In the genomic region with DNA sequence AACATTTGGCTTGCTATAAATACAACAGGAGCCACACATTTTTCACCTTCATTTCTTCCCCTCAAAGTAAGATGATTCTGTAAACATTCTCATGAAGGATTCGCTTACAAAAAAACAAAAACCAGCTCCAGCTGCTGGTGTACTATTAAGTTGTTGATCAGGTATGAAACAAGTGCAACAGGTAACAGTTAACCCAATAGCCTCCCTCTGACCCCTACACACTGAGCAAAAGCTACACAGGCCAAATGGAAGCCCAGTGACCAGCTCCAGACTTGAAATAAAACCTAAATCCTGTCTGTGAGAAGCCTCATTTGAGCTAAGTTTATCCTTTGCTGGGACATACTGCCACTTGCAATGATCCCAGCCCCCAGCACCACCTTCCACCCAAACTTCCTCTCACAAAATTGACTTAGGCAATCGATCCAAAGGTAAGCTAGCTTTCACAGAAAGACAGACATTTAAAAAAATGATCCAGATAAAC, we compare ENCODE assay signal across 9 cellular contexts. TPM values are rescaled to one million over a fixed set of nuclear protein-coding genes. Genes with fewer than 3 reads are reported as not detected.
DNase-seq lines count a peak whose midpoint lies in the region; ATAC-seq and TF ChIP-seq lines count a peak whose summit lies in the region.
"Had no signal": no experiment of that assay in that cellular context is flagged by ENCODE, and none has a peak within 500 bp of the region (broad histone marks: within the 10 kb centered on the region; RNA-seq: fewer than 3 reads in every experiment).

No MANE protein-coding gene starts in this region.

- H4K91ac ChIP-seq in trophoblast cell (ENCODE audit: low read depth, low read length): no peak overlapping the region

- H3K27me3 ChIP-seq in GM06990 (replicated peaks; ENCODE audit: control insufficient read depth, insufficient read depth, low read length) (no peaks in the 10 kb centered on the region; the same call in none of the 2 replicates), esophagus squamous epithelium (peaks cover 0 to 29% (median 0%) of the 10 kb centered on the region in 4 donors), trophoblast cell (ENCODE audit: insufficient read depth, low read length) (no peaks in the 10 kb centered on the region)

- no peak overlapping the region for H2BK12ac ChIP-seq in trophoblast cell (ENCODE audit: low read length)

- H3K23ac ChIP-seq in trophoblast cell (ENCODE audit: low read length): no peak overlapping the region

- H3K4me3 ChIP-seq in GM06990 (replicated peaks; ENCODE audit: low read depth, low read length): peak overlapping the region; percentile 60
- H3K4me3 ChIP-seq in esophagus squamous epithelium: peak overlapping the region; percentile 51 to 75 (median 66)
- no peak overlapping the region for H3K4me3 ChIP-seq in trophoblast cell (ENCODE audit: low read depth, low read length)

- H4K12ac ChIP-seq in trophoblast cell (ENCODE audit: low read depth, low read length): no peak overlapping the region

- POLR2A ChIA-PET in WTC11 (lab: Charles Lee): interaction anchor here (0.5 kb wide), 1 partner anchor 394 kb away, joined by 3 read pairs; no protein-coding TSS in a partner anchor

- H3K4ac ChIP-seq in trophoblast cell (ENCODE audit: low read depth, low read length): peak overlapping the region; percentile 33

- H3K9me3 ChIP-seq in esophagus squamous epithelium: no peaks in the 10 kb centered on the region
- no peaks in the 10 kb centered on the region for H3K9me3 ChIP-seq in trophoblast cell (ENCODE audit: insufficient read depth, low read depth, low read length)
- H3K9me3 ChIP-seq: gastrocnemius medialis had no signal

- TF ChIP-seq POLR2A in esophagus squamous epithelium (IDR thresholded peaks at IDR 0.05): no peak

- H3K14ac ChIP-seq in trophoblast cell (ENCODE audit: low read length): no peak overlapping the region

- H3K4me1 ChIP-seq in esophagus squamous epithelium: peaks cover 3 to 66% (median 5%) of the 10 kb centered on the region in 3 donors
- peaks cover 13 to 22% of the 10 kb centered on the region in 2 experiments for H3K4me1 ChIP-seq in trophoblast cell (ENCODE audit: control insufficient read depth in 1 of 2, insufficient read depth in 2 of 2, low read length in 2 of 2)
- H3K4me1 ChIP-seq: gastrocnemius medialis had no signal

- no peak overlapping the region for H3K9ac ChIP-seq in trophoblast cell (ENCODE audit: low read length)

- peaks cover 5% of the 10 kb centered on the region for H3K79me2 ChIP-seq in trophoblast cell (ENCODE audit: control insufficient read depth, insufficient read depth, low read length, poor library complexity)

- intact Hi-C loops in esophagus squamous epithelium (cut with DNase I): no loop called here

- H3K9me3 Mint-ChIP-seq in WTC11: no peaks in the 10 kb centered on the region

- H3K27ac Mint-ChIP-seq in WTC11: no peak overlapping the region; the same call in 1 of the 2 replicates

- no peak for TF ChIP-seq CTCF in GM06990 (IDR thresholded peaks at IDR 0.05; ENCODE audit: insufficient read depth, low read length, poor library complexity, severe bottlenecking)
- TF ChIP-seq CTCF in WTC11 (IDR thresholded peaks at IDR 0.05): no peak
- TF ChIP-seq CTCF in esophagus squamous epithelium (IDR thresholded peaks at IDR 0.05): no peak

- H2AFZ ChIP-seq in trophoblast cell (ENCODE audit: insufficient read depth, low read length, poor library complexity): no peak overlapping the region

- no peak overlapping the region for H2BK5ac ChIP-seq in trophoblast cell (ENCODE audit: low read depth, low read length, poor library complexity)

- no peaks in the 10 kb centered on the region for H3K36me3 Mint-ChIP-seq in WTC11

- peak overlapping the region; percentile 41 for H2BK120ac ChIP-seq in trophoblast cell (ENCODE audit: insufficient read depth, low read length, poor library complexity)

- H4K8ac ChIP-seq in trophoblast cell (ENCODE audit: low read depth, low read length): no peak overlapping the region

- no peak overlapping the region for H3K18ac ChIP-seq in trophoblast cell (ENCODE audit: low read length)

- peaks cover 41% of the 10 kb centered on the region for H3K4me1 Mint-ChIP-seq in WTC11

- CTCF ChIA-PET in WTC11 (lab: Charles Lee): interaction anchor here (0.8 to 1.8 kb wide), 6 partner anchors 25 to 238 kb away, joined by 3 to 7 read pairs (median 4); no protein-coding TSS in a partner anchor

- 12 to 25% methylated on average over 2 of the region's 2 CpGs for WGBS in esophagus squamous epithelium, 2 donors
- WGBS in trophoblast cell (ENCODE audit: extremely low coverage, insufficient coverage, insufficient read length): no CpG with 5 or more reads among the region's 2 CpGs

- no peak overlapping the region for H2AK5ac ChIP-seq in trophoblast cell (ENCODE audit: low read length)

- peaks cover 6% of the 10 kb centered on the region for H3K79me1 ChIP-seq in trophoblast cell (ENCODE audit: low read length)

- ATAC-seq in WTC11 (no peak), GM18868 (IDR thresholded peaks at IDR 0.05; ENCODE audit: unreplicated experiment) (no peak), HG02885 (IDR thresholded peaks at IDR 0.05; ENCODE audit: poor library complexity, unreplicated experiment) (no peak)
- ATAC-seq: gastrocnemius medialis had no signal

- H3K27me3 Mint-ChIP-seq in WTC11 (ENCODE audit: low read depth): no peaks in the 10 kb centered on the region

- peak overlapping the region; percentile 86 for H3K4me3 Mint-ChIP-seq in WTC11

- H3K27ac ChIP-seq in esophagus squamous epithelium: peak overlapping the region; percentile 85 to 90 (median 88)
- H3K27ac ChIP-seq in trophoblast cell (ENCODE audit: low read depth, low read length): no peak overlapping the region
- H3K27ac ChIP-seq: gastrocnemius medialis had no signal

- no peaks in the 10 kb centered on the region for H3K36me3 ChIP-seq in GM06990 (ENCODE audit: control insufficient read depth, insufficient read depth, low read length)
- peaks cover 0 to 7% (median 0%) of the 10 kb centered on the region in 3 donors for H3K36me3 ChIP-seq in esophagus squamous epithelium
- H3K36me3 ChIP-seq in trophoblast cell (ENCODE audit: control insufficient read depth in 1 of 2, insufficient read depth in 2 of 2, low read length in 2 of 2): no peaks in the 10 kb centered on the region
- H3K36me3 ChIP-seq: gastrocnemius medialis had no signal

- peak overlapping the region; percentile 75 for H3K4me2 ChIP-seq in trophoblast cell (ENCODE audit: low read length)

- no peak for DNase-seq in GM06990 (ENCODE audit: extremely low read depth, insufficient read length)
- no peak for DNase-seq in WTC11 (ENCODE audit: low spot score)
- no peak for DNase-seq in esophagus squamous epithelium (lab: John Stamatoyannopoulos, UW)
- DNase-seq in trophoblast cell: no peak
- no peak for DNase-seq in COLO668 (lab: John Stamatoyannopoulos, UW; ENCODE audit: unreplicated experiment)
- no peak for DNase-seq in NCI-H1930 (lab: John Stamatoyannopoulos, UW)

TF ChIP-seq in WTC11, 78 proteins besides CTCF, POLR2A, EP300 and RAD21:
- TF ChIP-seq ZNF671 (CRISPR knock-in tag; IDR thresholded peaks at IDR 0.05): no peak
- no peak for TF ChIP-seq OVOL2 (CRISPR knock-in tag; IDR thresholded peaks at IDR 0.05; ENCODE audit: borderline replicate concordance)
- no peak for TF ChIP-seq GABPB1 (CRISPR knock-in tag; IDR thresholded peaks at IDR 0.05)
- no peak for TF ChIP-seq ZNF423 (CRISPR knock-in tag; IDR thresholded peaks at IDR 0.05)
- TF ChIP-seq, protein P1, sequence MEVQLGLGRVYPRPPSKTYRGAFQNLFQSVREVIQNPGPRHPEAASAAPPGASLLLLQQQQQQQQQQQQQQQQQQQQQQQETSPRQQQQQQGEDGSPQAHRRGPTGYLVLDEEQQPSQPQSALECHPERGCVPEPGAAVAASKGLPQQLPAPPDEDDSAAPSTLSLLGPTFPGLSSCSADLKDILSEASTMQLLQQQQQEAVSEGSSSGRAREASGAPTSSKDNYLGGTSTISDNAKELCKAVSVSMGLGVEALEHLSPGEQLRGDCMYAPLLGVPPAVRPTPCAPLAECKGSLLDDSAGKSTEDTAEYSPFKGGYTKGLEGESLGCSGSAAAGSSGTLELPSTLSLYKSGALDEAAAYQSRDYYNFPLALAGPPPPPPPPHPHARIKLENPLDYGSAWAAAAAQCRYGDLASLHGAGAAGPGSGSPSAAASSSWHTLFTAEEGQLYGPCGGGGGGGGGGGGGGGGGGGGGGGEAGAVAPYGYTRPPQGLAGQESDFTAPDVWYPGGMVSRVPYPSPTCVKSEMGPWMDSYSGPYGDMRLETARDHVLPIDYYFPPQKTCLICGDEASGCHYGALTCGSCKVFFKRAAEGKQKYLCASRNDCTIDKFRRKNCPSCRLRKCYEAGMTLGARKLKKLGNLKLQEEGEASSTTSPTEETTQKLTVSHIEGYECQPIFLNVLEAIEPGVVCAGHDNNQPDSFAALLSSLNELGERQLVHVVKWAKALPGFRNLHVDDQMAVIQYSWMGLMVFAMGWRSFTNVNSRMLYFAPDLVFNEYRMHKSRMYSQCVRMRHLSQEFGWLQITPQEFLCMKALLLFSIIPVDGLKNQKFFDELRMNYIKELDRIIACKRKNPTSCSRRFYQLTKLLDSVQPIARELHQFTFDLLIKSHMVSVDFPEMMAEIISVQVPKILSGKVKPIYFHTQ (CRISPR knock-in tag; IDR thresholded peaks at IDR 0.05): no peak
- TF ChIP-seq, protein P2, sequence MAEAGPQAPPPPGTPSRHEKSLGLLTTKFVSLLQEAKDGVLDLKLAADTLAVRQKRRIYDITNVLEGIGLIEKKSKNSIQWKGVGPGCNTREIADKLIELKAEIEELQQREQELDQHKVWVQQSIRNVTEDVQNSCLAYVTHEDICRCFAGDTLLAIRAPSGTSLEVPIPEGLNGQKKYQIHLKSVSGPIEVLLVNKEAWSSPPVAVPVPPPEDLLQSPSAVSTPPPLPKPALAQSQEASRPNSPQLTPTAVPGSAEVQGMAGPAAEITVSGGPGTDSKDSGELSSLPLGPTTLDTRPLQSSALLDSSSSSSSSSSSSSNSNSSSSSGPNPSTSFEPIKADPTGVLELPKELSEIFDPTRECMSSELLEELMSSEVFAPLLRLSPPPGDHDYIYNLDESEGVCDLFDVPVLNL (CRISPR knock-in tag; IDR thresholded peaks at IDR 0.05; ENCODE audit: borderline replicate concordance, low read depth): no peak

RNA-seq across cellular contexts. Expression of a gene that starts 1.0 kb away (rescaled TPM):
- total RNA-seq in WTC11 (2021) (25.2 to 28.7 TPM (median 28.2 TPM) in 3 replicates), esophagus squamous epithelium (100 to 1,000 TPM in 1 of 4 donors, 10 to 100 TPM in 3; 51.0 to 105 (median 85.6) TPM)
- polyA plus RNA-seq in trophoblast cell (2013): 11.0 and 11.3 TPM in 2 replicates
